Comparison of ENCODE assay signal across 21 cellular contexts in the genomic region with DNA sequence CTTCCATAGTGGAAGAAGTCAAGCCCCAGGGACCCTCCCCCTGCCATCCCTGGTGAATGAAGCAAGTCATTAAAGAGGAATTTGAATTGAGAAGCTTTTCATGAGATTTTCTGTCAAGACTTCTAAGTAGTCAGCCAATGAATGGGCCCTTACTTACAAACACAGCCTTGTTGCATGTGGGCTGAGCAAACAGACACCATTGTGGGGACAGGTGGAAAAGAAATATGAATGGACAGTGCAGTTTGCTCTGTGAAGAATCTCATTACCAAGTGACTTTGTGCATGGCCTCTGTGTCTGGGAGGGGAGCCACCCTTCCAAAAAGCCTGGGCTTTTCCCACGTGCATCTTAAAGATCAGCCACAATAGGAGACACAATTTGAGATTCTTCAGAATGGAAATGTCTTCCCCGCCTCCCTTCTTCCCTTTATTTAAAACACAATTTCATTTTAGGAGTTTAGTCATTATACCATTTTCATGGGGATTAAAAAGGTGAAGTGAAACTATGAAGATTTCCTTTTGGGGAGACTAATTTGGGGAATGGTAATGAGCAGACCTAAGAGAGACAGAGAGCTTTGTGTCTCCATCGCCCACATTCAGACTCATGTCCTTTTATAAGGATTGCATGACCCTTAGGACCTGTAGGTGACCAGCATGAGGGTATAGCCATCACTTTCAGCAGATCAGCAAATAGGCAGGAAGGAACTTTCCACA.
DNase-seq lines count a peak whose midpoint lies in the region; ATAC-seq and TF ChIP-seq lines count a peak whose summit lies in the region.
"Had no signal": no experiment of that assay in that cellular context is flagged by ENCODE, and none has a peak within 500 bp of the region (broad histone marks: within the 10 kb centered on the region; RNA-seq: fewer than 3 reads in every experiment).

No MANE protein-coding gene starts in this region.

- CTCF ChIA-PET in RWPE1 (lab: Yijun Ruan, JAX): no interaction called here

- TF ChIP-seq CTCF in RWPE1 (conservative IDR thresholded peaks at IDR 0.05; ENCODE audit: low read depth): no peak

- H3K27ac ChIP-seq in RWPE1: no peak overlapping the region
- H3K27ac ChIP-seq: hepatocyte had no signal

- POLR2A ChIA-PET in RWPE1 (lab: Yijun Ruan, JAX; ENCODE audit: low non-redundant PET): no interaction called here

- peak; percentile 22 for DNase-seq in Ammon's horn (ENCODE audit: low spot score)
- peak; percentile 54 for DNase-seq in NCI-H146 treated with DMSO at 0.1 percent for 48 hours (lab: John Stamatoyannopoulos, UW; ENCODE audit: unreplicated experiment)
- peak; percentile 16 for DNase-seq in astrocyte of the hippocampus (ENCODE audit: low read depth, low spot score)
- no peak for DNase-seq in ureter (ENCODE audit: low spot score)
- no peak for DNase-seq in RWPE1 (ENCODE audit: low spot score)
- DNase-seq: activated CD8-positive, alpha-beta memory T cell treated with anti-CD3 and anti-CD28 coated beads for 24 hours; activated naive CD4-positive, alpha-beta T cell treated with Interleukin-2 at 50 U/mL for 16 hours; activated T-cell treated with anti-CD3 and anti-CD28 coated beads, Interleukin-2, amount 50 U/mL, for 4 hours; Calu3; dermis blood vessel endothelial cell; NCI-H1417; NCI-H2171; NCI-H748 treated with DMSO at 0.1 percent for 48 hours; stimulated activated CD8-positive, alpha-beta memory T cell treated with anti-CD3 and anti-CD28 coated beads, Interleukin-4, amount 100 ng/mL, for 48 hours; T-helper 9 cell had no signal

- ATAC-seq in GM18519 (IDR thresholded peaks at IDR 0.05; ENCODE audit: low FRiP score, unreplicated experiment) (peak; percentile 15), GM18909 (IDR thresholded peaks at IDR 0.05; ENCODE audit: poor library complexity, unreplicated experiment) (no peak), HG03457 (IDR thresholded peaks at IDR 0.05; ENCODE audit: unreplicated experiment) (no peak)
- ATAC-seq: activated CD4-positive, CD25-positive, alpha-beta regulatory T cell treated with anti-CD3 and anti-CD28 coated beads, Interleukin-2, amount 50 U/mL, for 24 hours; activated T-cell treated with anti-CD3 and anti-CD28 coated beads, Interleukin-2, amount 50 U/mL, for 4 hours; SK-N-SH treated with all-trans-retinoic acid at 6 μM for 48 hours had no signal

Comparison
In these comparisons a context has a peak if more than half of its experiments do, and no peak if none do; other contexts are left out.
1. DNase-seq: peak in Ammon's horn (single experiment), NCI-H146 treated with DMSO at 0.1 percent for 48 hours (single experiment) and astrocyte of the hippocampus (single experiment); none in ureter (single experiment) and RWPE1 (single experiment).